Comparison of ENCODE assay signal across 8 cellular contexts in the genomic region with DNA sequence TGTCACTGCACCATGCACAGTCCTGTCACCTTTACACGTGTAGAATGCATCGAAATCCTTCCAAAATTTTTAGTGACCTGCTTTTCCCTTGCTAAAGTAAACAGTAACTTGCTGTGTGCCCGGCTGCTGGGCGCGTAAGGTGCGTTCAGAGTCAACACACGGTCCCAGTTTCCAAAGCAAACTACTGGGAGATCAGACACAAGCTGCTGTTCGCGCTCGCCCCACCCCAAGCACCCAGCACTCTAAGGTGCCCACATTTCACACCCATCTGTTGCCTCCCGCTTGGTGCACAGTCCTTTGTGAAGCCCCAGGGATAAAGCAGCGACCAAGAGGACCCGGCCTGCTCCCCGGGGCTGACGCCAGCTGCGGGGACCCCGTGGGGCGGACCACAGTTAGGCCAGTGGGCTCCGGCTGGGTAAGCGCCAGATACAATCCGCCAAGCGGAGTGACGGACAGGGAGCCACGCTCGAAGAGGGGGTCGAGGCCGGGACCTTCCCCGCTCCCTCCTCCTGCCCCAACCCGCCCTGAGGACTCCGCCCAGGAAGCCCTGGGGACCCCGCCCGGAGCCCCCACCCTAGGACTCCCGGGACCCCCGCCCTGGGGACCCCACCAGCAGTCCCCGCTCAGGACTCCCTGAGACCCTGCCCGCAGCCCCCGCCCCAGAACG. TPM values are rescaled to one million over a fixed set of nuclear protein-coding genes. Genes with fewer than 3 reads are reported as not detected.
DNase-seq lines count a peak whose midpoint lies in the region; ATAC-seq, FAIRE-seq and TF ChIP-seq lines count a peak whose summit lies in the region.

No MANE protein-coding gene starts in this region.

- FAIRE-seq in GM12878 (lab: Jason Lieb, UNC) = no peak

- TF ChIP-seq EP300 in GM12878 (IDR thresholded peaks at IDR 0.05; ENCODE audit: borderline replicate concordance in 1 of 2, control insufficient read depth in 1 of 2, low read depth in 2 of 2, low read length in 2 of 2) = no peak

- peaks cover 5% of the 10 kb centered on the region for H3K79me2 ChIP-seq in GM12878 (ENCODE audit: control insufficient read depth, insufficient read depth, low read length)
- peaks cover 52% of the 10 kb centered on the region for H3K79me2 ChIP-seq in smooth muscle cell (ENCODE audit: low read depth)

- TF ChIP-seq CTCF in GM12878 (IDR thresholded peaks at IDR 0.05 in 2 of 3, conservative IDR thresholded peaks at IDR 0.05 in 1 of 3; ENCODE audit: control insufficient read depth in 2 of 3, extremely low read depth in 1 of 3, insufficient read depth in 1 of 3, low read depth in 3 of 3, low read length in 3 of 3) (no peak), smooth muscle cell (IDR thresholded peaks at IDR 0.05; ENCODE audit: borderline replicate concordance, insufficient read depth, poor library complexity, severe bottlenecking) (no peak)

- H3K27ac ChIP-seq in GM12878 (ENCODE audit: control insufficient read depth, insufficient read depth) (no peak overlapping the region; the same call in 1 of the 2 replicates), smooth muscle cell (ENCODE audit: low read depth) (no peak overlapping the region)

- peak overlapping the region; percentile 87 for H3K4me3 ChIP-seq in GM12878
- H3K4me3 ChIP-seq in smooth muscle cell = peak overlapping the region; percentile 57

- CTCF ChIA-PET in GM12878 (lab: Yijun Ruan, JAX) = interaction anchor here (4.7 kb wide), 1 partner anchor 13 kb away, joined by 33 read pairs; no protein-coding TSS in a partner anchor

- H2AFZ ChIP-seq in GM12878 (ENCODE audit: control insufficient read depth, low read depth, low read length) (peak overlapping the region; percentile 75), smooth muscle cell (ENCODE audit: low read depth) (peak overlapping the region; percentile 10)

- H3K4me1 ChIP-seq in GM12878 (ENCODE audit: control insufficient read depth, insufficient read depth, low read length) (peaks cover 5% of the 10 kb centered on the region), smooth muscle cell (ENCODE audit: low read depth) (peaks cover 4% of the 10 kb centered on the region)

- no peaks in the 10 kb centered on the region for H3K36me3 ChIP-seq in GM12878 (ENCODE audit: control insufficient read depth in 2 of 2, insufficient read depth in 2 of 2, low read length in 1 of 2)
- H3K36me3 ChIP-seq in smooth muscle cell (ENCODE audit: low read depth) = no peaks in the 10 kb centered on the region

- H3K4me2 ChIP-seq in GM12878 (ENCODE audit: control insufficient read depth, insufficient read depth) (peak overlapping the region; percentile 61), smooth muscle cell (peak overlapping the region; percentile 86)

- RAD21 ChIA-PET in GM12878 (lab: Charles Lee; ENCODE audit: unreplicated experiment) = no interaction called here

- H3F3A ChIP-seq in smooth muscle cell (ENCODE audit: low read depth) = no peaks in the 10 kb centered on the region

- WGBS in GM12878 (ENCODE audit: insufficient coverage, insufficient replicate concordance, low lambda C conversion rate, missing lambda C conversion rate) = 24% methylated on average over 28 of the region's 38 CpGs
- WGBS in smooth muscle cell (ENCODE audit: low lambda C conversion rate) = 6% methylated on average over 24 of the region's 38 CpGs

- ATAC-seq in HG03039 (IDR thresholded peaks at IDR 0.05; ENCODE audit: unreplicated experiment) = peak; percentile 5
- ATAC-seq in GM12878 = peak; percentile 65

- no peak for TF ChIP-seq RAD21 in GM12878 (IDR thresholded peaks at IDR 0.05; ENCODE audit: insufficient read depth, low read depth, low read length)

- intact Hi-C loops in GM12878 (cut with micrococcal nuclease; ENCODE audit: unreplicated experiment) = loop anchor here (5.0 kb wide), 1 partner anchor 34 kb away; the partner anchor contains the start of gene RAN

- POLR2A ChIA-PET in GM12878 (lab: Charles Lee) = interaction anchor here (0.6 kb wide), 1 partner anchor 802 kb away, joined by 4 read pairs; no protein-coding TSS in a partner anchor

- DNase-seq in stimulated activated naive CD4-positive, alpha-beta T cell (lab: John Stamatoyannopoulos, UW) = peak in 4 of 6 experiments; percentile 32 to 53 (median 43)
- no peak for DNase-seq in stimulated activated naive CD4-positive, alpha-beta T cell treated with Interleukin-2 at 50 U/mL for 16 hours (lab: John Stamatoyannopoulos, UW)
- DNase-seq in GM12878 (ENCODE audit: low read depth, low spot score) (no peak), iPS-NIHi7 (ENCODE audit: extremely low spot score) (peak; percentile 45), smooth muscle cell (lab: John Stamatoyannopoulos, UW; ENCODE audit: unreplicated experiment) (no peak), amniotic stem cell (lab: John Stamatoyannopoulos, UW) (no peak)

- H4K20me1 ChIP-seq in GM12878 (ENCODE audit: control insufficient read depth, insufficient read depth) (no peaks in the 10 kb centered on the region), smooth muscle cell (ENCODE audit: low read depth) (peaks cover 48% of the 10 kb centered on the region)

- SMC1A ChIA-PET in GM12878 (lab: Charles Lee; ENCODE audit: uncharacterized antibody, unreplicated experiment) = interaction anchor here (1.5 to 1.7 kb wide), 2 partner anchors 19 to 20 kb away, joined by 3 to 5 read pairs; no protein-coding TSS in a partner anchor

- in situ Hi-C loops in GM12878 (cut with MboI) = no loop called here

- H3K9ac ChIP-seq in GM12878 (ENCODE audit: control insufficient read depth, insufficient read depth, low read length) (peak overlapping the region; percentile 60), smooth muscle cell (ENCODE audit: low read depth) (peak overlapping the region; percentile 78)

- H3K27me3 ChIP-seq in GM12878 (replicated peaks in 1 of 2; ENCODE audit: control insufficient read depth in 2 of 2, insufficient read depth in 2 of 2, low read length in 1 of 2) (no peaks in the 10 kb centered on the region), smooth muscle cell (ENCODE audit: low read depth) (no peaks in the 10 kb centered on the region)

- no peak for TF ChIP-seq POLR2A in GM12878 (IDR thresholded peaks at IDR 0.05; ENCODE audit: low read depth, low read length)

- H3K9me3 ChIP-seq in GM12878 (replicated peaks; ENCODE audit: control insufficient read depth, insufficient read depth, low read length) = no peaks in the 10 kb centered on the region
- no peaks in the 10 kb centered on the region for H3K9me3 ChIP-seq in smooth muscle cell (replicated peaks; ENCODE audit: low read depth)

- no TSS peak for BruUV-seq in GM12878 (replicated peaks; lab: Mats Ljungman, UMichigan)

TF ChIP-seq in PFSK-1, 5 proteins besides CTCF, POLR2A, EP300 and RAD21 (continues in another document):
- peak; percentile 24; the same call in 1 of the 2 replicates for TF ChIP-seq POLR2AphosphoS5 (IDR thresholded peaks at IDR 0.05; ENCODE audit: low read depth, low read length)

TF ChIP-seq in GM12878, 131 proteins besides CTCF, POLR2A, EP300 and RAD21 (continues in another document):
- peak; percentile 38 for TF ChIP-seq PKNOX1 (IDR thresholded peaks at IDR 0.05)

RNA-seq across cellular contexts. Expression of gene STX2, which starts 0.6 kb away (rescaled TPM):
- 12.9 TPM for polyA plus RNA-seq in PFSK-1 (2012; ENCODE audit: insufficient read length, low read depth)
- total RNA-seq in GM12878 (2013; cell fraction: nucleolus; rRNA removed) = 28.7 and 37.0 TPM in 2 replicates
- total RNA-seq in GM12878 (2014; rRNA removed) (9.1 and 11.8 TPM in 2 replicates), GM12878 (2014; rRNA removed; fragmentation: Illumina TruSeq; extraction: Trizol) (13.4 and 14.5 TPM in 2 replicates), GM12878 (2021) (11.0 and 11.3 TPM in 2 replicates), smooth muscle cell (31.4 and 32.8 TPM in 2 replicates)
- polyA plus RNA-seq in GM12878 (2011; ENCODE audit: low read depth) = 6.4 TPM
- polyA plus RNA-seq in GM12878 (2011; rRNA removed) (22.2 and 27.3 TPM in 2 replicates), GM12878 (2014; fragmentation: Illumina TruSeq; extraction: Trizol) (15.4 and 18.7 TPM in 2 replicates), GM12878 (2014; fragmentation: Nextera tagmentation; extraction: Ambion mirVana) (1 to 10 TPM; 6.0 to 7.8 TPM), GM12878 (2014; rRNA removed) (12.1 and 16.2 TPM in 2 replicates), GM12878 (2016; fragmentation: Nextera tagmentation; extraction: Ambion mirVana) (1 to 10 TPM; 6.6 to 6.9 TPM), smooth muscle cell (21.7 and 25.3 TPM in 2 replicates)
- 9.9 and 10.7 TPM in 2 replicates for polyA plus RNA-seq in GM12878 (2011; cell fraction: cytosol; rRNA removed)
- 36.6 and 36.8 TPM in 2 replicates for polyA plus RNA-seq in GM12878 (2011; cell fraction: nucleus; rRNA removed)
- 7.3 and 8.8 TPM in 2 replicates for polyA plus RNA-seq in GM12878 (2012)
- polyA minus RNA-seq in GM12878 (2011; rRNA and poly(A)+ RNA removed) = 5.1 and 8.4 TPM in 2 replicates
- 4.6 and 5.5 TPM in 2 replicates for polyA minus RNA-seq in GM12878 (2011; cell fraction: cytosol; rRNA and poly(A)+ RNA removed)
- polyA minus RNA-seq in GM12878 (2011; cell fraction: nucleus; rRNA and poly(A)+ RNA removed) = 3.5 and 5.5 TPM in 2 replicates

RNA-seq across cellular contexts. Expression of gene RAN, which starts 33.4 kb away (rescaled TPM):
- 766 TPM for polyA plus RNA-seq in PFSK-1 (2012; ENCODE audit: insufficient read length, low read depth)
- 188 and 200 TPM in 2 replicates for total RNA-seq in GM12878 (2013; cell fraction: nucleolus; rRNA removed)
- total RNA-seq in GM12878 (2014; rRNA removed) (1,598 and 2,001 TPM in 2 replicates), GM12878 (2014; rRNA removed; fragmentation: Illumina TruSeq; extraction: Trizol) (1,619 and 1,657 TPM in 2 replicates), GM12878 (2021) (1,882 and 1,927 TPM in 2 replicates), smooth muscle cell (332 and 367 TPM in 2 replicates)
- polyA plus RNA-seq in GM12878 (2011; ENCODE audit: low read depth) = 1,093 TPM
- polyA plus RNA-seq in GM12878 (2011; rRNA removed) (3,769 and 4,371 TPM in 2 replicates), GM12878 (2014; fragmentation: Illumina TruSeq; extraction: Trizol) (2,276 and 2,670 TPM in 2 replicates), GM12878 (2014; fragmentation: Nextera tagmentation; extraction: Ambion mirVana) (1,000 to 10,000 TPM; 3,131 to 3,633 TPM), GM12878 (2014; rRNA removed) (2,435 and 2,587 TPM in 2 replicates), GM12878 (2016; fragmentation: Nextera tagmentation; extraction: Ambion mirVana) (1,000 to 10,000 TPM; 3,103 to 3,142 TPM), smooth muscle cell (595 and 627 TPM in 2 replicates)
- polyA plus RNA-seq in GM12878 (2011; cell fraction: cytosol; rRNA removed) = 2,608 and 3,247 TPM in 2 replicates
- 1,649 and 2,165 TPM in 2 replicates for polyA plus RNA-seq in GM12878 (2011; cell fraction: nucleus; rRNA removed)
- polyA plus RNA-seq in GM12878 (2012) = 1,519 and 1,580 TPM in 2 replicates
- 1,704 and 2,289 TPM in 2 replicates for polyA minus RNA-seq in GM12878 (2011; rRNA and poly(A)+ RNA removed)
- polyA minus RNA-seq in GM12878 (2011; cell fraction: cytosol; rRNA and poly(A)+ RNA removed) = 413 and 516 TPM in 2 replicates
- 140 and 192 TPM in 2 replicates for polyA minus RNA-seq in GM12878 (2011; cell fraction: nucleus; rRNA and poly(A)+ RNA removed)

Comparison
In these comparisons a context has a peak if more than half of its experiments do, and no peak if none do; other contexts are left out.
1. DNase-seq: peak in stimulated activated naive CD4-positive, alpha-beta T cell (4 of 6) and iPS-NIHi7 (single experiment); none in stimulated activated naive CD4-positive, alpha-beta T cell treated with Interleukin-2 at 50 U/mL for 16 hours (single experiment), GM12878 (single experiment), smooth muscle cell (single experiment) and amniotic stem cell (single experiment).